Comparison of ENCODE assay signal across 8 cellular contexts in the genomic region with DNA sequence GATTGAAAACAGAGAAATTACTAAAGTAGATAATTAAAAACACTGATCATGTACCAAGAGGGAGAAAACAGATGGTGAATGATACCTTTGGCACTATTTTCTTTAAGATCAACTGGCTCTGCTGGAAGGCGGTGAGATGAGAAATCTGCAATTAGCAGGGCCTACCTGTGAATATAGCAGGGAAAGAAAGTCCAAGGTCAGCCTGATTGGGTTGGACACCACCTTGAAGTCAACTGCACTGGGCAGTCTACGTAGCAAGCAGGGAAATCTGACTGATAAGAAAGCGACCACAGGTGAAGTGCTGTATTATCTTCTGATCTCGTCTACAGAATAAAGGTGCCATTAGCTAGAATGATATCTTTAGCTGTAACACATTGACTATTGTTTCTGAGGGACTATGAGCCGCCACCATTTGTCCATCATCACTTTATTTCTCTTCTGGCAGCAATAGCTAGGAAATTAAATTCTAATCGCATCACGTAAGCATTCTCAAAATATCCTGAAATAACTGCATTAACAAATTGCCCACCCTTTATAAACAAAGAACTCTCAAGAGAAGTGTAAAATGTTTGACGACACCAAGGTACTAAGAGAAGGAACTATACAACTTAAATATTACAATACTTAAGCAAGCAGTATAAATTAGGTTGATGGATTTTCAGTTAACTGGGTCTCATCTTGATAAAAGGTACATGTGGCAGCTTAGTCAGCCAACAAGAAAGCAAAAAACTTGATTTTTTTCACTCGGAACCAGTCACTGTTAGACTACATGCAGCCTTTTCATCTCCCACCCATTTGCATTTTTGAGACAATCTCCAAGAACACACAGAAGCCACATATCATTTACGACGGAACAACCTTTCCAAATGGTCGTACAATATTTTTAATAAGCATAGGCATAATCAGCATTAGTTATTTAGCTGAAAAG. TPM values are rescaled to one million over a fixed set of nuclear protein-coding genes. Genes with fewer than 3 reads are reported as not detected.
DNase-seq lines count a peak whose midpoint lies in the region; ATAC-seq, FAIRE-seq and TF ChIP-seq lines count a peak whose summit lies in the region.

No MANE protein-coding gene starts in this region.

- FAIRE-seq in GM19239 (lab: Jason Lieb, UNC): no peak

- no peak overlapping the region; the same call in 1 of the 2 replicates for H3K27ac ChIP-seq in DND-41 (ENCODE audit: low read length)
- H3K27ac ChIP-seq in OCI-LY7 (ENCODE audit: low read depth, low read length, poor library complexity, severe bottlenecking): no peak overlapping the region

- H2AFZ ChIP-seq in DND-41 (ENCODE audit: low read depth, low read length) (peak overlapping the region; percentile 77; the same call in 1 of the 2 replicates), OCI-LY7 (ENCODE audit: low read length) (peak overlapping the region; percentile 92)

- H3K4me3 ChIP-seq in DND-41 (ENCODE audit: low read depth in 1 of 2, low read length in 2 of 2) (peak overlapping the region; percentile 47 to 82; a peak in 3 of 4 replicates), OCI-LY7 (ENCODE audit: low read depth, low read length, poor library complexity, severe bottlenecking) (peak overlapping the region; percentile 84)

- H4K20me1 ChIP-seq in DND-41 (ENCODE audit: insufficient read depth, low read length): no peaks in the 10 kb centered on the region
- no peaks in the 10 kb centered on the region for H4K20me1 ChIP-seq in OCI-LY7 (ENCODE audit: insufficient read depth, low read length)

- DNase-seq in DND-41 (no peak), OCI-LY7 (ENCODE audit: low spot score) (peak; percentile 4), endothelial cell (ENCODE audit: low spot score) (no peak), osteocyte (ENCODE audit: extremely low spot score, unreplicated experiment) (no peak), GM19239 (ENCODE audit: insufficient read length, low spot score) (no peak)

- TSS peak; percentile 61 for BruUV-seq in OCI-LY7 (replicated peaks; lab: Mats Ljungman, UMichigan)

- TF ChIP-seq CTCF in DND-41 (IDR thresholded peaks at IDR 0.05; ENCODE audit: borderline replicate concordance, extremely low read depth, low read length, poor library complexity, severe bottlenecking) (no peak), OCI-LY7 (conservative IDR thresholded peaks at IDR 0.05; ENCODE audit: low read length) (no peak), endothelial cell (IDR thresholded peaks at IDR 0.05; ENCODE audit: unreplicated experiment) (no peak), osteocyte (IDR thresholded peaks at IDR 0.05) (no peak)

- peaks cover 28% of the 10 kb centered on the region for H3K4me1 Mint-ChIP-seq in endothelial cell (ENCODE audit: unreplicated experiment)
- peaks cover 34% of the 10 kb centered on the region for H3K4me1 Mint-ChIP-seq in osteocyte (ENCODE audit: unreplicated experiment)

- H3K79me2 ChIP-seq in DND-41 (ENCODE audit: insufficient read depth, low read length): peaks cover 8% of the 10 kb centered on the region
- no peaks in the 10 kb centered on the region for H3K79me2 ChIP-seq in OCI-LY7 (ENCODE audit: insufficient read depth, low read depth, low read length)

- peaks cover 7% of the 10 kb centered on the region for H3K27me3 ChIP-seq in DND-41 (ENCODE audit: insufficient read depth, low read length, poor library complexity)

- intact Hi-C loops in OCI-LY7 (cut with micrococcal nuclease; ENCODE audit: unreplicated experiment): loop anchor here (2.0 to 5.0 kb wide), 3 partner anchors 253 to 435 kb away; a partner anchor contains a TSS

- POLR2A ChIA-PET in OCI-LY7 (lab: Charles Lee): interaction anchor here (0.6 to 1.3 kb wide), 6 partner anchors 9 to 1439 kb away, joined by 3 to 8 read pairs (median 3); no protein-coding TSS in a partner anchor

- no peak for ATAC-seq in DND-41 (ENCODE audit: insufficient read depth, low read depth)
- no peak for ATAC-seq in HG02798 (IDR thresholded peaks at IDR 0.05; ENCODE audit: poor library complexity, unreplicated experiment)
- no peak for ATAC-seq in GM21717 (IDR thresholded peaks at IDR 0.05; ENCODE audit: unreplicated experiment)
- ATAC-seq in HG03159 (IDR thresholded peaks at IDR 0.05; ENCODE audit: unreplicated experiment): no peak

- peak overlapping the region; percentile 84 for H3K9ac ChIP-seq in DND-41 (ENCODE audit: low read depth, low read length)

- no peaks in the 10 kb centered on the region for H3K36me3 ChIP-seq in DND-41 (ENCODE audit: insufficient read depth, low read length)
- H3K36me3 ChIP-seq in OCI-LY7 (ENCODE audit: insufficient read depth, low read length): no peaks in the 10 kb centered on the region

- H3K4me2 ChIP-seq in DND-41 (ENCODE audit: insufficient read depth, low read length) (peak overlapping the region; percentile 70), OCI-LY7 (ENCODE audit: low read length) (peak overlapping the region; percentile 76)

- H3K36me3 Mint-ChIP-seq in endothelial cell (ENCODE audit: low read depth, unreplicated experiment) (peaks cover 8% of the 10 kb centered on the region), osteocyte (ENCODE audit: unreplicated experiment) (peaks cover 3% of the 10 kb centered on the region)

- H3K27ac Mint-ChIP-seq in endothelial cell (ENCODE audit: unreplicated experiment): no peak overlapping the region
- H3K27ac Mint-ChIP-seq in osteocyte (ENCODE audit: unreplicated experiment): peak overlapping the region; percentile 83

- H3K9me3 ChIP-seq in DND-41 (ENCODE audit: insufficient read depth, low read length, severe bottlenecking) (no peaks in the 10 kb centered on the region), OCI-LY7 (ENCODE audit: low read length) (no peaks in the 10 kb centered on the region)

- no peaks in the 10 kb centered on the region for H3K9me3 Mint-ChIP-seq in endothelial cell (ENCODE audit: unreplicated experiment)
- H3K9me3 Mint-ChIP-seq in osteocyte (ENCODE audit: unreplicated experiment): no peaks in the 10 kb centered on the region

- H3K27me3 Mint-ChIP-seq in endothelial cell (ENCODE audit: unreplicated experiment): peaks cover 5% of the 10 kb centered on the region
- no peaks in the 10 kb centered on the region for H3K27me3 Mint-ChIP-seq in osteocyte (ENCODE audit: unreplicated experiment)

- CTCF ChIA-PET in OCI-LY7 (lab: Charles Lee; ENCODE audit: unreplicated experiment): no interaction called here

- no peaks in the 10 kb centered on the region for H3K9me2 ChIP-seq in OCI-LY7 (ENCODE audit: insufficient read depth, low read length)

- H3K4me3 Mint-ChIP-seq in endothelial cell (ENCODE audit: unreplicated experiment): peak overlapping the region; percentile 98
- H3K4me3 Mint-ChIP-seq in osteocyte (ENCODE audit: unreplicated experiment): peak overlapping the region; percentile 89

- H3K4me1 ChIP-seq in DND-41 (ENCODE audit: insufficient read depth, low read length) (peaks cover 32% of the 10 kb centered on the region), OCI-LY7 (ENCODE audit: insufficient read depth, low read length, poor library complexity, severe bottlenecking) (peaks cover 17% of the 10 kb centered on the region)

RNA-seq across cellular contexts. Expression of a gene that starts 1.3 kb away (rescaled TPM):
- 4.6 and 4.8 TPM in 2 replicates for total RNA-seq in OCI-LY7 (2014; rRNA removed; shearing (Covaris generic))
- total RNA-seq in OCI-LY7 (2022) (12.7 and 13.5 TPM in 2 replicates), endothelial cell (ENCODE audit: unreplicated experiment) (33.9 TPM), osteocyte (23.9 and 24.1 TPM in 2 replicates)
